ENCODE assay signal across 8 cellular contexts in genomic region chr4:113756005-113756410, GRCh38. TPM values are rescaled to one million over a fixed set of nuclear protein-coding genes. Genes with fewer than 3 reads are reported as not detected.
DNase-seq lines count a peak whose midpoint lies in the region; ATAC-seq and TF ChIP-seq lines count a peak whose summit lies in the region.

No MANE protein-coding gene starts in this region.

- peak; percentile 95 for ATAC-seq in GM18870 (IDR thresholded peaks at IDR 0.05; ENCODE audit: unreplicated experiment)
- peak; percentile 92 for ATAC-seq in HG03060 (IDR thresholded peaks at IDR 0.05; ENCODE audit: low read depth, unreplicated experiment)
- peak; percentile 17 for ATAC-seq in SK-N-SH treated with all-trans-retinoic acid at 6 μM for 48 hours

- no peaks in the 10 kb centered on the region for H3K9me3 Mint-ChIP-seq in endothelial cell (ENCODE audit: unreplicated experiment)

- peaks cover 14% of the 10 kb centered on the region for H3K4me1 ChIP-seq in mesodermal cell (ENCODE audit: control insufficient read depth, insufficient read depth, low read length, poor library complexity, severe bottlenecking)

- H3K9me3 ChIP-seq in mesodermal cell (ENCODE audit: control insufficient read depth, low read length) = no peaks in the 10 kb centered on the region

- H3K27ac ChIP-seq in mesodermal cell (ENCODE audit: low read depth, low read length, severe bottlenecking) = peak overlapping the region; percentile 20

- H3K27ac Mint-ChIP-seq in endothelial cell (ENCODE audit: unreplicated experiment) = no peak overlapping the region

- peaks cover 8% of the 10 kb centered on the region for H3K4me1 Mint-ChIP-seq in endothelial cell (ENCODE audit: unreplicated experiment)

- TF ChIP-seq CTCF in endothelial cell (IDR thresholded peaks at IDR 0.05; ENCODE audit: unreplicated experiment) = no peak

- peaks cover 4% of the 10 kb centered on the region for H3K36me3 Mint-ChIP-seq in endothelial cell (ENCODE audit: low read depth, unreplicated experiment)

- no peaks in the 10 kb centered on the region for H3K27me3 Mint-ChIP-seq in endothelial cell (ENCODE audit: unreplicated experiment)

- H3K4me3 ChIP-seq in mesodermal cell (ENCODE audit: extremely low read depth, insufficient read depth, low read length, poor library complexity, severe bottlenecking) = no peak overlapping the region

- H3K36me3 ChIP-seq in mesodermal cell (ENCODE audit: control insufficient read depth, insufficient read depth, low read length) = peaks cover under 1% of the 10 kb centered on the region

- no peak overlapping the region for H3K4me3 Mint-ChIP-seq in endothelial cell (ENCODE audit: unreplicated experiment)

- DNase-seq in AG08396 (ENCODE audit: low spot score) (peak; percentile 21), endothelial cell (ENCODE audit: low spot score) (no peak), amygdala (lab: John Stamatoyannopoulos, UW) (no peak)
- DNase-seq in activated CD8-positive, alpha-beta memory T cell treated with anti-CD3 and anti-CD28 coated beads for 24 hours = no peak

- WGBS in mesodermal cell (ENCODE audit: insufficient coverage in 2 of 2), 2 experiments = no CpG with 5 or more reads among the region's 1 CpG

TF ChIP-seq in SK-N-SH treated with all-trans-retinoic acid at 6 μM for 48 hours, 23 proteins besides CTCF, POLR2A, EP300 and RAD21:
- no peak for TF ChIP-seq ZNF8 (CRISPR knock-in tag; IDR thresholded peaks at IDR 0.05)
- no peak for TF ChIP-seq ESRRG (CRISPR knock-in tag; IDR thresholded peaks at IDR 0.05)
- TF ChIP-seq ZFP30 (CRISPR knock-in tag; IDR thresholded peaks at IDR 0.05) = no peak
- no peak for TF ChIP-seq TOX (CRISPR knock-in tag; IDR thresholded peaks at IDR 0.05; ENCODE audit: borderline replicate concordance)
- TF ChIP-seq ZNF565 (CRISPR knock-in tag; conservative IDR thresholded peaks at IDR 0.05; ENCODE audit: low read depth) = no peak
- no peak for TF ChIP-seq RARB (CRISPR knock-in tag; IDR thresholded peaks at IDR 0.05)
- no peak for TF ChIP-seq CREB5 (CRISPR knock-in tag; IDR thresholded peaks at IDR 0.05; ENCODE audit: low read depth)
- no peak for TF ChIP-seq TSHZ2 (CRISPR knock-in tag; IDR thresholded peaks at IDR 0.05)
- TF ChIP-seq POU6F1 (CRISPR knock-in tag; IDR thresholded peaks at IDR 0.05; ENCODE audit: borderline replicate concordance, low read depth) = no peak

RNA-seq across cellular contexts. Expression of gene CAMK2D, which starts 5.5 kb away (rescaled TPM):
- 45.2 TPM for polyA plus RNA-seq in mesodermal cell (2013, experiment 1 of 2)
- 44.2 TPM for polyA plus RNA-seq in mesodermal cell (2013, experiment 2 of 2)
- total RNA-seq in endothelial cell (ENCODE audit: unreplicated experiment) = 19.7 TPM

Comparison
In these comparisons a context has a peak if more than half of its experiments do, and no peak if none do; other contexts are left out.
1. ATAC-seq: peak in every context shown above with its lines; median percentile 95 in GM18870; 92 in HG03060; 17 in SK-N-SH treated with all-trans-retinoic acid at 6 μM for 48 hours.